Comparison of ENCODE assay signal across 8 cellular contexts in the genomic region with DNA sequence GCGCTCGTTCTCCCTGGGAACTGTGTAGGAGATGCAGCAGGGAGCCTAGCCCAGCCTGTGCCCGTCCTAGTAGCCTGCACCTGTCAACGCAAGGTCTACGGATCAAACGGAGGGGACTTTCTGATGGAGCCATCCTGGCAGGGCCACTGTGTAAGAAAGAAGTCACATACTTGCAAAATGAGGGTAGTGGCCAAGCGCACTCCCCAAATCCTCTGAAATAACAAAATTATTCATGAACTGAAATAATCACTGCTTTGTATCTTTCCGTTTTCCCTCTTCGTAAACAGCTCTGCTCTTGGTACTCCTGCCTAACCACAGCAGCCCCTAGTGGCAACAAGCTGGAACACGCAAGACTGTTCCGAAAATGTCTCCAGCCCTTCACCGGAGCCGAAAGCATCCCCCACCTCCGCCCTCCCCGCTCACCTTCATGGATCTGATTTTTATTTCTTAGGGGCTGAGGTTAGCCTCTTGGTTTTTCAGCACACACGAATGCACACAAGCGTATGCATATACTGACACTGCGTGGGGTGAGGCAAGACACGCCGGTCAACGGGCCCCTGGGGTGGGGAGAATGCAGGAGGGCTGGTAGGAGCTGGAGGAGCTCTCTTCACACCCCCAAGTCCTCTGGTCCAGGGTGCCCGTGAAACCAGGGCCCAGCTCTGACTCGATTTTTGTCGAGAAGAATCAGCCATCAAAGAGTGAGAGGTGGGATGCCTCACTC.
DNase-seq lines count a peak whose midpoint lies in the region; ATAC-seq and TF ChIP-seq lines count a peak whose summit lies in the region.

No MANE protein-coding gene starts in this region.

- H3K79me2 ChIP-seq in H9 (ENCODE audit: insufficient read depth, low read length): no peaks in the 10 kb centered on the region

- no CpG with 5 or more reads among the region's 24 CpGs for WGBS in H9 (ENCODE audit: extremely low coverage, insufficient read length, low lambda C conversion rate)
- WGBS in aorta, 2 donors: 24 to 28% methylated on average over 24 of the region's 24 CpGs

- no peaks in the 10 kb centered on the region for H4K20me1 ChIP-seq in H9 (ENCODE audit: control insufficient read depth, insufficient read depth, insufficient read length)

- H3K18ac ChIP-seq in H9 (ENCODE audit: insufficient read length, low read depth, low read length): no peak overlapping the region

- H2BK5ac ChIP-seq in H9 (ENCODE audit: insufficient read length, low read length): no peak overlapping the region

- H3K23ac ChIP-seq in H9 (ENCODE audit: insufficient read length, low read depth, low read length): no peak overlapping the region

- DNase-seq in NCI-H2081 (lab: John Stamatoyannopoulos, UW): peak; percentile 24 to 55
- no peak for DNase-seq in NCI-H2081 treated with DMSO at 0.1 percent for 48 hours (lab: John Stamatoyannopoulos, UW)
- peak; percentile 73 for DNase-seq in H9
- peak; percentile 28 for DNase-seq in NCI-H146 (lab: John Stamatoyannopoulos, UW)
- DNase-seq in activated CD4-positive, alpha-beta T cell treated with anti-CD3 and anti-CD28 coated beads, Interleukin-2, amount 10 ng/mL, durations not matched to agents 7 days and 5 days: peak; percentile 45
- peak; percentile 75 for DNase-seq in fibroblast of the aortic adventitia (ENCODE audit: low read depth)
- peak; percentile 55 for DNase-seq in nephron progenitor cell
- DNase-seq in aorta: no peak

- no peak overlapping the region for H3K9ac ChIP-seq in H9 (ENCODE audit: extremely low read depth, insufficient read length, low read length)

- H3K4me3 Mint-ChIP-seq in H9 (peak overlapping the region in 1 of 2 experiments; percentile 50; a peak in 1 of 5 replicates), nephron progenitor cell (peak overlapping the region; percentile 42)
- H3K4me3 Mint-ChIP-seq in activated CD4-positive, alpha-beta T cell treated with anti-CD3 and anti-CD28 coated beads, Interleukin-2, amount 10 ng/mL, durations not matched to agents 7 days and 5 days: no peak overlapping the region

- no peak overlapping the region; the same call in 1 of the 2 replicates for H3K14ac ChIP-seq in H9 (ENCODE audit: insufficient read depth, low read length)

- H3K9me3 ChIP-seq in H9 (ENCODE audit: control insufficient read depth, low read depth, low read length): no peaks in the 10 kb centered on the region
- no peaks in the 10 kb centered on the region for H3K9me3 ChIP-seq in aorta (ENCODE audit: control insufficient read depth, low read length)

- H3T11ph ChIP-seq in H9 (ENCODE audit: low read length): no peak overlapping the region

- no peaks in the 10 kb centered on the region for H3K23me2 ChIP-seq in H9 (ENCODE audit: insufficient read length, low read depth, low read length, poor library complexity, severe bottlenecking)

- H4K8ac ChIP-seq in H9 (replicated peaks; ENCODE audit: insufficient read length, low read depth, low read length): no peak overlapping the region

- no peak overlapping the region for H2BK120ac ChIP-seq in H9 (ENCODE audit: low read depth, low read length, poor library complexity, severe bottlenecking)

- H2AK5ac ChIP-seq in H9 (ENCODE audit: insufficient read length, low read length): no peak overlapping the region

- no peak overlapping the region for H4K5ac ChIP-seq in H9 (ENCODE audit: insufficient read length, low read depth, low read length)

- H3K4me2 ChIP-seq in H9 (ENCODE audit: insufficient read depth, insufficient read length, low read length): peak overlapping the region; percentile 15

- intact Hi-C loops in aorta (cut with DNase I): no loop called here

- TF ChIP-seq CTCF in H9 (conservative IDR thresholded peaks at IDR 0.05): peak; percentile 87
- TF ChIP-seq CTCF in fibroblast of the aortic adventitia (IDR thresholded peaks at IDR 0.05; ENCODE audit: insufficient read depth, low read length): peak; percentile 98
- peak; percentile 82 for TF ChIP-seq CTCF in nephron progenitor cell (IDR thresholded peaks at IDR 0.05)

- no peak overlapping the region for H3K56ac ChIP-seq in H9 (ENCODE audit: insufficient read length, low read depth, low read length)

- H3K36me3 ChIP-seq in aorta (ENCODE audit: control insufficient read depth in 1 of 2, insufficient read depth in 2 of 2, low read length in 1 of 2): no peaks in the 10 kb centered on the region

- H2BK12ac ChIP-seq in H9 (ENCODE audit: insufficient read length, low read depth, low read length): no peak overlapping the region

- no peak overlapping the region for H2BK15ac ChIP-seq in H9 (ENCODE audit: low read depth, low read length)

- no peak overlapping the region for H2AFZ ChIP-seq in H9 (ENCODE audit: low read length)

- H3K36me3 Mint-ChIP-seq in H9 (ENCODE audit: insufficient read depth in 1 of 3, low read depth in 3 of 3): peaks cover 0 to 6% (median 5%) of the 10 kb centered on the region in 3 experiments; a peak in 4 of 7 replicates
- no peaks in the 10 kb centered on the region for H3K36me3 Mint-ChIP-seq in activated CD4-positive, alpha-beta T cell treated with anti-CD3 and anti-CD28 coated beads, Interleukin-2, amount 10 ng/mL, durations not matched to agents 7 days and 5 days (ENCODE audit: low read depth)
- H3K36me3 Mint-ChIP-seq in nephron progenitor cell (ENCODE audit: low read depth): no peaks in the 10 kb centered on the region

- no peaks in the 10 kb centered on the region for H3K79me1 ChIP-seq in H9 (ENCODE audit: insufficient read depth, low read depth, low read length, poor library complexity, severe bottlenecking)

- no peak overlapping the region for H2BK20ac ChIP-seq in H9 (ENCODE audit: low read depth, low read length, poor library complexity, severe bottlenecking)

- peaks cover 4 to 5% of the 10 kb centered on the region in 2 experiments; a peak in 4 of 5 replicates for H3K9me3 Mint-ChIP-seq in H9
- no peaks in the 10 kb centered on the region for H3K9me3 Mint-ChIP-seq in activated CD4-positive, alpha-beta T cell treated with anti-CD3 and anti-CD28 coated beads, Interleukin-2, amount 10 ng/mL, durations not matched to agents 7 days and 5 days
- H3K9me3 Mint-ChIP-seq in nephron progenitor cell: peaks cover 4% of the 10 kb centered on the region

- no peak overlapping the region for H3K4ac ChIP-seq in H9 (ENCODE audit: low read depth, low read length)

- H3K4me1 Mint-ChIP-seq in H9 (peaks cover 30 to 43% of the 10 kb centered on the region in 2 experiments), nephron progenitor cell (peaks cover 38% of the 10 kb centered on the region)
- no peaks in the 10 kb centered on the region for H3K4me1 Mint-ChIP-seq in activated CD4-positive, alpha-beta T cell treated with anti-CD3 and anti-CD28 coated beads, Interleukin-2, amount 10 ng/mL, durations not matched to agents 7 days and 5 days

- H3K27me3 ChIP-seq in H9 (ENCODE audit: insufficient read depth, low read length) (no peaks in the 10 kb centered on the region), aorta (ENCODE audit: control insufficient read depth in 1 of 2, insufficient read depth in 2 of 2, low read length in 1 of 2) (no peaks in the 10 kb centered on the region)

- no peak overlapping the region for H4K91ac ChIP-seq in H9 (ENCODE audit: insufficient read length, low read depth, low read length)

- no peaks in the 10 kb centered on the region; the same call in 1 of the 2 replicates for H3K4me1 ChIP-seq in H9 (ENCODE audit: insufficient read depth, low read length)
- H3K4me1 ChIP-seq in aorta (ENCODE audit: control insufficient read depth in 1 of 2, insufficient read depth in 2 of 2, low read length in 2 of 2): no peaks in the 10 kb centered on the region

- H3K27ac Mint-ChIP-seq in H9 (no peak overlapping the region), nephron progenitor cell (peak overlapping the region; percentile 50)
- no peak overlapping the region for H3K27ac Mint-ChIP-seq in activated CD4-positive, alpha-beta T cell treated with anti-CD3 and anti-CD28 coated beads, Interleukin-2, amount 10 ng/mL, durations not matched to agents 7 days and 5 days

- no peak overlapping the region for H3K27ac ChIP-seq in H9 (ENCODE audit: insufficient read length, low read depth, low read length)
- H3K27ac ChIP-seq in aorta (ENCODE audit: low read depth in 1 of 2, low read length in 2 of 2): no peak overlapping the region

- peak; percentile 73 for ATAC-seq in aorta (ENCODE audit: low FRiP score)

- CTCF ChIA-PET in activated CD4-positive, alpha-beta T cell treated with anti-CD3 and anti-CD28 coated beads, Interleukin-2, amount 10 ng/mL, durations not matched to agents 7 days and 5 days (lab: Charles Lee): interaction anchor here (1.2 to 2.0 kb wide), 3 partner anchors 9 to 986 kb away, joined by 4 to 10 read pairs (median 6); a partner anchor contains a TSS

- H3K27me3 Mint-ChIP-seq in H9 (ENCODE audit: low read depth) (peaks cover 11% of the 10 kb centered on the region), nephron progenitor cell (ENCODE audit: low read depth, poor library complexity) (peaks cover 40% of the 10 kb centered on the region)
- H3K27me3 Mint-ChIP-seq in activated CD4-positive, alpha-beta T cell treated with anti-CD3 and anti-CD28 coated beads, Interleukin-2, amount 10 ng/mL, durations not matched to agents 7 days and 5 days: peaks cover 25% of the 10 kb centered on the region

- POLR2A ChIA-PET in activated CD4-positive, alpha-beta T cell treated with anti-CD3 and anti-CD28 coated beads, Interleukin-2, amount 10 ng/mL, durations not matched to agents 7 days and 5 days (lab: Charles Lee): no interaction called here

- peak overlapping the region; percentile 13 for H3K4me3 ChIP-seq in fibroblast of the aortic adventitia (ENCODE audit: low read depth, low read length)
- no peak overlapping the region for H3K4me3 ChIP-seq in aorta (ENCODE audit: low read length in 2 of 2)

Comparison
In these comparisons a context has a peak if more than half of its experiments do, and no peak if none do; other contexts are left out.
1. DNase-seq: peak in NCI-H2081 (2 of 2), H9 (single experiment), NCI-H146 (single experiment), activated CD4-positive, alpha-beta T cell treated with anti-CD3 and anti-CD28 coated beads, Interleukin-2, amount 10 ng/mL, durations not matched to agents 7 days and 5 days (single experiment), fibroblast of the aortic adventitia (single experiment) and nephron progenitor cell (single experiment); none in NCI-H2081 treated with DMSO at 0.1 percent for 48 hours (single experiment) and aorta (0 of 2).
2. Peak in every context shown above with its lines, with median percentiles within 50 percentile points of each other: CTCF ChIP-seq.